Comparison of ENCODE assay signal across 1 cellular context in genomic region chr2:234978466-234979203, GRCh38.
A peak's percentile ranks its signal among the peaks of the same experiment; 100 is the strongest.
TF ChIP-seq lines count a peak whose summit lies in the region.

No MANE protein-coding gene starts in this region.

TF ChIP-seq in HepG2, 621 proteins besides CTCF, POLR2A, EP300 and RAD21 (continued from another document and continues in another):
- TF ChIP-seq, protein P1, sequence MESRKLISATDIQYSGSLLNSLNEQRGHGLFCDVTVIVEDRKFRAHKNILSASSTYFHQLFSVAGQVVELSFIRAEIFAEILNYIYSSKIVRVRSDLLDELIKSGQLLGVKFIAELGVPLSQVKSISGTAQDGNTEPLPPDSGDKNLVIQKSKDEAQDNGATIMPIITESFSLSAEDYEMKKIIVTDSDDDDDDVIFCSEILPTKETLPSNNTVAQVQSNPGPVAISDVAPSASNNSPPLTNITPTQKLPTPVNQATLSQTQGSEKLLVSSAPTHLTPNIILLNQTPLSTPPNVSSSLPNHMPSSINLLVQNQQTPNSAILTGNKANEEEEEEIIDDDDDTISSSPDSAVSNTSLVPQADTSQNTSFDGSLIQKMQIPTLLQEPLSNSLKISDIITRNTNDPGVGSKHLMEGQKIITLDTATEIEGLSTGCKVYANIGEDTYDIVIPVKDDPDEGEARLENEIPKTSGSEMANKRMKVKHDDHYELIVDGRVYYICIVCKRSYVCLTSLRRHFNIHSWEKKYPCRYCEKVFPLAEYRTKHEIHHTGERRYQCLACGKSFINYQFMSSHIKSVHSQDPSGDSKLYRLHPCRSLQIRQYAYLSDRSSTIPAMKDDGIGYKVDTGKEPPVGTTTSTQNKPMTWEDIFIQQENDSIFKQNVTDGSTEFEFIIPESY (CRISPR knock-in tag; IDR thresholded peaks at IDR 0.05) = no peak
- TF ChIP-seq MAFK (conservative IDR thresholded peaks at IDR 0.05 in 1 of 2, IDR thresholded peaks at IDR 0.05 in 1 of 2; ENCODE audit: low read length in 2 of 2) (no peak), SCMH1 (CRISPR knock-in tag; IDR thresholded peaks at IDR 0.05; ENCODE audit: borderline replicate concordance) (no peak), CHD2 (IDR thresholded peaks at IDR 0.05; ENCODE audit: low read depth, low read length) (no peak), KLF15 (CRISPR knock-in tag; IDR thresholded peaks at IDR 0.05; ENCODE audit: borderline replicate concordance) (no peak), TEF (CRISPR knock-in tag; IDR thresholded peaks at IDR 0.05) (no peak), NFYB (CRISPR knock-in tag; IDR thresholded peaks at IDR 0.05) (0 out of 2 replicates have a peak, but pooled peaks have one; percentile 14), JDP2 (CRISPR knock-in tag; IDR thresholded peaks at IDR 0.05; ENCODE audit: borderline replicate concordance) (no peak), SIN3B (IDR thresholded peaks at IDR 0.05; ENCODE audit: low read length) (no peak), ATRX (CRISPR knock-in tag; IDR thresholded peaks at IDR 0.05; ENCODE audit: borderline replicate concordance) (no peak), CHD4 (IDR thresholded peaks at IDR 0.05; ENCODE audit: borderline replicate concordance, low read length) (no peak), ZNF878 (CRISPR knock-in tag; IDR thresholded peaks at IDR 0.05) (no peak), GTF2F1 (IDR thresholded peaks at IDR 0.05; ENCODE audit: low read length) (no peak), ZNF121 (CRISPR knock-in tag; IDR thresholded peaks at IDR 0.05) (no peak), ARNTL (CRISPR knock-in tag; IDR thresholded peaks at IDR 0.05) (0 out of 2 replicates have a peak, but pooled peaks have one; percentile 15), PCBP2 (optimal IDR thresholded peaks at IDR 0.05; ENCODE audit: low read depth, low read length, poor library complexity, severe bottlenecking) (no peak), SETDB1 (CRISPR knock-in tag; IDR thresholded peaks at IDR 0.05; ENCODE audit: borderline replicate concordance) (no peak), ZNF564 (CRISPR knock-in tag; IDR thresholded peaks at IDR 0.05) (no peak; the same call in 1 of the 2 replicates), THAP8 (CRISPR knock-in tag; IDR thresholded peaks at IDR 0.05; ENCODE audit: borderline replicate concordance) (no peak), ETV6 (CRISPR knock-in tag; conservative IDR thresholded peaks at IDR 0.05) (no peak), ZNF343 (CRISPR knock-in tag; IDR thresholded peaks at IDR 0.05) (no peak), SAP130 (CRISPR knock-in tag; IDR thresholded peaks at IDR 0.05; ENCODE audit: low read depth) (peak; percentile 41; the same call in 1 of the 2 replicates), ZNF7 (CRISPR knock-in tag; IDR thresholded peaks at IDR 0.05) (no peak), DZIP1 (CRISPR knock-in tag; IDR thresholded peaks at IDR 0.05) (no peak), EZH2 (conservative IDR thresholded peaks at IDR 0.05; ENCODE audit: low read depth, low read length) (no peak), NCOR1 (IDR thresholded peaks at IDR 0.05; ENCODE audit: borderline replicate concordance, low read length) (no peak), ZNF737 (CRISPR knock-in tag; IDR thresholded peaks at IDR 0.05; ENCODE audit: borderline replicate concordance) (no peak), DR1 (CRISPR knock-in tag; IDR thresholded peaks at IDR 0.05) (no peak), HHEX (CRISPR knock-in tag; IDR thresholded peaks at IDR 0.05) (no peak), KDM5A (IDR thresholded peaks at IDR 0.05; ENCODE audit: borderline replicate concordance, low read length) (no peak), HOXA9 (CRISPR knock-in tag; IDR thresholded peaks at IDR 0.05; ENCODE audit: borderline replicate concordance) (no peak), FOSL1 (CRISPR knock-in tag; IDR thresholded peaks at IDR 0.05; ENCODE audit: borderline replicate concordance) (no peak), TBL1XR1 (IDR thresholded peaks at IDR 0.05; ENCODE audit: borderline replicate concordance, low read length, partially characterized antibody) (no peak), AKAP8 (CRISPR knock-in tag; IDR thresholded peaks at IDR 0.05) (peak; percentile 68; the same call in 1 of the 2 replicates), ZKSCAN8 (CRISPR knock-in tag; IDR thresholded peaks at IDR 0.05; ENCODE audit: borderline replicate concordance) (no peak), YEATS2 (CRISPR knock-in tag; IDR thresholded peaks at IDR 0.05; ENCODE audit: borderline replicate concordance) (no peak)
- TF ChIP-seq, protein P2, sequence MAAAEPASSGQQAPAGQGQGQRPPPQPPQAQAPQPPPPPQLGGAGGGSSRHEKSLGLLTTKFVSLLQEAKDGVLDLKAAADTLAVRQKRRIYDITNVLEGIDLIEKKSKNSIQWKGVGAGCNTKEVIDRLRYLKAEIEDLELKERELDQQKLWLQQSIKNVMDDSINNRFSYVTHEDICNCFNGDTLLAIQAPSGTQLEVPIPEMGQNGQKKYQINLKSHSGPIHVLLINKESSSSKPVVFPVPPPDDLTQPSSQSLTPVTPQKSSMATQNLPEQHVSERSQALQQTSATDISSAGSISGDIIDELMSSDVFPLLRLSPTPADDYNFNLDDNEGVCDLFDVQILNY (CRISPR knock-in tag; conservative IDR thresholded peaks at IDR 0.05) = no peak
- TF ChIP-seq, protein P3, sequence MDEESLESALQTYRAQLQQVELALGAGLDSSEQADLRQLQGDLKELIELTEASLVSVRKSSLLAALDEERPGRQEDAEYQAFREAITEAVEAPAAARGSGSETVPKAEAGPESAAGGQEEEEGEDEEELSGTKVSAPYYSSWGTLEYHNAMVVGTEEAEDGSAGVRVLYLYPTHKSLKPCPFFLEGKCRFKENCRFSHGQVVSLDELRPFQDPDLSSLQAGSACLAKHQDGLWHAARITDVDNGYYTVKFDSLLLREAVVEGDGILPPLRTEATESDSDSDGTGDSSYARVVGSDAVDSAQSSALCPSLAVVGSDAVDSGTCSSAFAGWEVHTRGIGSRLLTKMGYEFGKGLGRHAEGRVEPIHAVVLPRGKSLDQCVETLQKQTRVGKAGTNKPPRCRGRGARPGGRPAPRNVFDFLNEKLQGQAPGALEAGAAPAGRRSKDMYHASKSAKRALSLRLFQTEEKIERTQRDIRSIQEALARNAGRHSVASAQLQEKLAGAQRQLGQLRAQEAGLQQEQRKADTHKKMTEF (CRISPR knock-in tag; IDR thresholded peaks at IDR 0.05) = no peak
- TF ChIP-seq, protein P4, sequence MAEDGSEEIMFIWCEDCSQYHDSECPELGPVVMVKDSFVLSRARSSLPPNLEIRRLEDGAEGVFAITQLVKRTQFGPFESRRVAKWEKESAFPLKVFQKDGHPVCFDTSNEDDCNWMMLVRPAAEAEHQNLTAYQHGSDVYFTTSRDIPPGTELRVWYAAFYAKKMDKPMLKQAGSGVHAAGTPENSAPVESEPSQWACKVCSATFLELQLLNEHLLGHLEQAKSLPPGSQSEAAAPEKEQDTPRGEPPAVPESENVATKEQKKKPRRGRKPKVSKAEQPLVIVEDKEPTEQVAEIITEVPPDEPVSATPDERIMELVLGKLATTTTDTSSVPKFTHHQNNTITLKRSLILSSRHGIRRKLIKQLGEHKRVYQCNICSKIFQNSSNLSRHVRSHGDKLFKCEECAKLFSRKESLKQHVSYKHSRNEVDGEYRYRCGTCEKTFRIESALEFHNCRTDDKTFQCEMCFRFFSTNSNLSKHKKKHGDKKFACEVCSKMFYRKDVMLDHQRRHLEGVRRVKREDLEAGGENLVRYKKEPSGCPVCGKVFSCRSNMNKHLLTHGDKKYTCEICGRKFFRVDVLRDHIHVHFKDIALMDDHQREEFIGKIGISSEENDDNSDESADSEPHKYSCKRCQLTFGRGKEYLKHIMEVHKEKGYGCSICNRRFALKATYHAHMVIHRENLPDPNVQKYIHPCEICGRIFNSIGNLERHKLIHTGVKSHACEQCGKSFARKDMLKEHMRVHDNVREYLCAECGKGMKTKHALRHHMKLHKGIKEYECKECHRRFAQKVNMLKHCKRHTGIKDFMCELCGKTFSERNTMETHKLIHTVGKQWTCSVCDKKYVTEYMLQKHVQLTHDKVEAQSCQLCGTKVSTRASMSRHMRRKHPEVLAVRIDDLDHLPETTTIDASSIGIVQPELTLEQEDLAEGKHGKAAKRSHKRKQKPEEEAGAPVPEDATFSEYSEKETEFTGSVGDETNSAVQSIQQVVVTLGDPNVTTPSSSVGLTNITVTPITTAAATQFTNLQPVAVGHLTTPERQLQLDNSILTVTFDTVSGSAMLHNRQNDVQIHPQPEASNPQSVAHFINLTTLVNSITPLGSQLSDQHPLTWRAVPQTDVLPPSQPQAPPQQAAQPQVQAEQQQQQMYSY (CRISPR knock-in tag; IDR thresholded peaks at IDR 0.05) = no peak
- TF ChIP-seq, protein P5, sequence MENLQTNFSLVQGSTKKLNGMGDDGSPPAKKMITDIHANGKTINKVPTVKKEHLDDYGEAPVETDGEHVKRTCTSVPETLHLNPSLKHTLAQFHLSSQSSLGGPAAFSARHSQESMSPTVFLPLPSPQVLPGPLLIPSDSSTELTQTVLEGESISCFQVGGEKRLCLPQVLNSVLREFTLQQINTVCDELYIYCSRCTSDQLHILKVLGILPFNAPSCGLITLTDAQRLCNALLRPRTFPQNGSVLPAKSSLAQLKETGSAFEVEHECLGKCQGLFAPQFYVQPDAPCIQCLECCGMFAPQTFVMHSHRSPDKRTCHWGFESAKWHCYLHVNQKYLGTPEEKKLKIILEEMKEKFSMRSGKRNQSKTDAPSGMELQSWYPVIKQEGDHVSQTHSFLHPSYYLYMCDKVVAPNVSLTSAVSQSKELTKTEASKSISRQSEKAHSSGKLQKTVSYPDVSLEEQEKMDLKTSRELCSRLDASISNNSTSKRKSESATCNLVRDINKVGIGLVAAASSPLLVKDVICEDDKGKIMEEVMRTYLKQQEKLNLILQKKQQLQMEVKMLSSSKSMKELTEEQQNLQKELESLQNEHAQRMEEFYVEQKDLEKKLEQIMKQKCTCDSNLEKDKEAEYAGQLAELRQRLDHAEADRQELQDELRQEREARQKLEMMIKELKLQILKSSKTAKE (CRISPR knock-in tag; IDR thresholded peaks at IDR 0.05; ENCODE audit: borderline replicate concordance) = no peak; the same call in 1 of the 2 replicates
- TF ChIP-seq, protein P6, sequence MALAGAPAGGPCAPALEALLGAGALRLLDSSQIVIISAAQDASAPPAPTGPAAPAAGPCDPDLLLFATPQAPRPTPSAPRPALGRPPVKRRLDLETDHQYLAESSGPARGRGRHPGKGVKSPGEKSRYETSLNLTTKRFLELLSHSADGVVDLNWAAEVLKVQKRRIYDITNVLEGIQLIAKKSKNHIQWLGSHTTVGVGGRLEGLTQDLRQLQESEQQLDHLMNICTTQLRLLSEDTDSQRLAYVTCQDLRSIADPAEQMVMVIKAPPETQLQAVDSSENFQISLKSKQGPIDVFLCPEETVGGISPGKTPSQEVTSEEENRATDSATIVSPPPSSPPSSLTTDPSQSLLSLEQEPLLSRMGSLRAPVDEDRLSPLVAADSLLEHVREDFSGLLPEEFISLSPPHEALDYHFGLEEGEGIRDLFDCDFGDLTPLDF (CRISPR knock-in tag; IDR thresholded peaks at IDR 0.05) = no peak
- TF ChIP-seq, protein P7, sequence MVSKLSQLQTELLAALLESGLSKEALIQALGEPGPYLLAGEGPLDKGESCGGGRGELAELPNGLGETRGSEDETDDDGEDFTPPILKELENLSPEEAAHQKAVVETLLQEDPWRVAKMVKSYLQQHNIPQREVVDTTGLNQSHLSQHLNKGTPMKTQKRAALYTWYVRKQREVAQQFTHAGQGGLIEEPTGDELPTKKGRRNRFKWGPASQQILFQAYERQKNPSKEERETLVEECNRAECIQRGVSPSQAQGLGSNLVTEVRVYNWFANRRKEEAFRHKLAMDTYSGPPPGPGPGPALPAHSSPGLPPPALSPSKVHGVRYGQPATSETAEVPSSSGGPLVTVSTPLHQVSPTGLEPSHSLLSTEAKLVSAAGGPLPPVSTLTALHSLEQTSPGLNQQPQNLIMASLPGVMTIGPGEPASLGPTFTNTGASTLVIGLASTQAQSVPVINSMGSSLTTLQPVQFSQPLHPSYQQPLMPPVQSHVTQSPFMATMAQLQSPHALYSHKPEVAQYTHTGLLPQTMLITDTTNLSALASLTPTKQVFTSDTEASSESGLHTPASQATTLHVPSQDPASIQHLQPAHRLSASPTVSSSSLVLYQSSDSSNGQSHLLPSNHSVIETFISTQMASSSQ (IDR thresholded peaks at IDR 0.05; ENCODE audit: low read depth) = no peak
- TF ChIP-seq, protein P7 (CRISPR knock-in tag; IDR thresholded peaks at IDR 0.05; ENCODE audit: borderline replicate concordance) = no peak; the same call in 1 of the 2 replicates
